17 cellular contexts compared by ENCODE assay signal in genomic region chr18:39190508-39190907, GRCh38.
DNase-seq lines count a peak whose midpoint lies in the region; ATAC-seq and TF ChIP-seq lines count a peak whose summit lies in the region.
"Had no signal": no experiment of that assay in that cellular context is flagged by ENCODE, and none has a peak within 500 bp of the region (broad histone marks: within the 10 kb centered on the region; RNA-seq: fewer than 3 reads in every experiment).

No MANE protein-coding gene starts in this region.

- TF ChIP-seq CTCF in left lung (IDR thresholded peaks at IDR 0.05): no peak
- TF ChIP-seq CTCF in CD8-positive, alpha-beta T cell (IDR thresholded peaks at IDR 0.05): no peak

- ATAC-seq in GM19463 (IDR thresholded peaks at IDR 0.05; ENCODE audit: unreplicated experiment): peak; percentile 42
- peak; percentile 29 for ATAC-seq in left lung
- ATAC-seq in CD8-positive, alpha-beta T cell: no peak
- no peak for ATAC-seq in Right ventricle myocardium superior (ENCODE audit: poor library complexity)
- ATAC-seq: K562, PC-3 had no signal

- H3K4me3 Mint-ChIP-seq in CD8-positive, alpha-beta T cell: no peak overlapping the region

- no peaks in the 10 kb centered on the region for H3K27me3 ChIP-seq in left lung
- H3K27me3 ChIP-seq in CD8-positive, alpha-beta T cell (ENCODE audit: insufficient read depth, low read length): no peaks in the 10 kb centered on the region
- H3K27me3 ChIP-seq: SJSA1 had no signal

- no peaks in the 10 kb centered on the region for H3K27me3 Mint-ChIP-seq in CD8-positive, alpha-beta T cell (ENCODE audit: low read depth)

- no peaks in the 10 kb centered on the region for H3K9me3 ChIP-seq in left lung
- H3K9me3 ChIP-seq in CD8-positive, alpha-beta T cell (ENCODE audit: low read length): no peaks in the 10 kb centered on the region
- H3K9me3 ChIP-seq: SJSA1 had no signal

- POLR2A ChIA-PET in CD8-positive, alpha-beta T cell (lab: Charles Lee): no interaction called here

- H3K4me1 Mint-ChIP-seq in CD8-positive, alpha-beta T cell (ENCODE audit: low read depth): no peaks in the 10 kb centered on the region

- no peaks in the 10 kb centered on the region for H3K36me3 Mint-ChIP-seq in CD8-positive, alpha-beta T cell

- H3K27ac ChIP-seq in left lung: no peak overlapping the region
- H3K27ac ChIP-seq in CD8-positive, alpha-beta T cell (ENCODE audit: low read depth, low read length): no peak overlapping the region
- H3K27ac ChIP-seq: C4-2B, GM23248, SJSA1 had no signal

- H3K4me3 ChIP-seq in left lung: no peak overlapping the region
- H3K4me3 ChIP-seq in CD8-positive, alpha-beta T cell (ENCODE audit: low read depth, low read length): no peak overlapping the region
- H3K4me3 ChIP-seq: GM23248, K562, SJSA1 had no signal

- H3K27ac Mint-ChIP-seq in CD8-positive, alpha-beta T cell: no peak overlapping the region

- H3K36me3 ChIP-seq in left lung: no peaks in the 10 kb centered on the region
- H3K36me3 ChIP-seq in CD8-positive, alpha-beta T cell (ENCODE audit: insufficient read depth, low read length): no peaks in the 10 kb centered on the region
- H3K36me3 ChIP-seq: SJSA1 had no signal

- peak; percentile 5 for DNase-seq in CMK (ENCODE audit: low read depth)
- DNase-seq in OCI-M2 (lab: John Stamatoyannopoulos, UW; ENCODE audit: unreplicated experiment): peak; percentile 5
- no peak for DNase-seq in left lung
- no peak for DNase-seq in CD8-positive, alpha-beta T cell
- DNase-seq in Right ventricle myocardium superior: no peak
- DNase-seq in cerebellar nuclear complex (lab: John Stamatoyannopoulos, UW): no peak
- DNase-seq: Calu3, DMS79, GM23248, NCI-H1417, NCI-H187 treated with DMSO at 0.1 percent for 48 hours, NCI-H345, PC-3 had no signal

- peaks cover 5% of the 10 kb centered on the region for H3K9me3 Mint-ChIP-seq in CD8-positive, alpha-beta T cell

- CTCF ChIA-PET in CD8-positive, alpha-beta T cell (lab: Charles Lee): no interaction called here

- H3K4me1 ChIP-seq in left lung: no peaks in the 10 kb centered on the region
- no peaks in the 10 kb centered on the region for H3K4me1 ChIP-seq in CD8-positive, alpha-beta T cell (ENCODE audit: insufficient read depth, low read length)
- H3K4me1 ChIP-seq: SJSA1 had no signal

- intact Hi-C loops in left lung (cut with DNase I) (no loop called here), Right ventricle myocardium superior (cut with DNase I) (no loop called here)
- intact Hi-C loops in CD8-positive, alpha-beta T cell (cut with DNase I, micrococcal nuclease): no loop called here

Comparison
In these comparisons a context has a peak if more than half of its experiments do, and no peak if none do; other contexts are left out.
1. DNase-seq: peak in CMK (single experiment) and OCI-M2 (single experiment); none in left lung (0 of 2), CD8-positive, alpha-beta T cell (0 of 7), Right ventricle myocardium superior (single experiment) and cerebellar nuclear complex (0 of 2).
2. ATAC-seq: peak in GM19463 (single experiment) and left lung (single experiment); none in CD8-positive, alpha-beta T cell (single experiment) and Right ventricle myocardium superior (single experiment).